In genomic region chr11:65131417-65131776, GRCh38 we compare ENCODE assay signal across 21 cellular contexts. TPM values are rescaled to one million over a fixed set of nuclear protein-coding genes. Genes with fewer than 3 reads are reported as not detected.
DNase-seq lines count a peak whose midpoint lies in the region; ATAC-seq and TF ChIP-seq lines count a peak whose summit lies in the region.
"Had no signal": no experiment of that assay in that cellular context is flagged by ENCODE, and none has a peak within 500 bp of the region (broad histone marks: within the 10 kb centered on the region; RNA-seq: fewer than 3 reads in every experiment).

No MANE protein-coding gene starts in this region.

- TF ChIP-seq POLR2A in GM18505 (IDR thresholded peaks at IDR 0.05; ENCODE audit: borderline replicate concordance, extremely low read depth, insufficient read depth, insufficient read length) = peak; percentile 40
- no peak for TF ChIP-seq POLR2A in spleen (IDR thresholded peaks at IDR 0.05)

- H3K36me3 Mint-ChIP-seq in activated T-cell treated with anti-CD3 and anti-CD28 coated beads, Interleukin-2, amount 50 U/mL, for 24 hours (ENCODE audit: low read depth) = peaks cover 90% of the 10 kb centered on the region
- H3K36me3 Mint-ChIP-seq in brain = peaks cover 23% of the 10 kb centered on the region

- H3K4me1 ChIP-seq in spleen = peaks cover 38 to 86% (median 58%) of the 10 kb centered on the region in 6 donors

- no peak overlapping the region for H3K4me3 Mint-ChIP-seq in activated T-cell treated with anti-CD3 and anti-CD28 coated beads, Interleukin-2, amount 50 U/mL, for 24 hours
- peak overlapping the region in 4 of 5 experiments; percentile 38 to 80 (median 48) for H3K4me3 Mint-ChIP-seq in brain
- H3K4me3 Mint-ChIP-seq: activated CD8-positive, alpha-beta T cell treated with anti-CD3 and anti-CD28 coated beads for 36 hours; WTC11 had no signal

- no peaks in the 10 kb centered on the region for H3K27me3 ChIP-seq in spleen (replicated peaks in 1 of 7)
- H3K27me3 ChIP-seq: dorsolateral prefrontal cortex had no signal

- peaks cover 30% of the 10 kb centered on the region for H3K4me1 Mint-ChIP-seq in activated T-cell treated with anti-CD3 and anti-CD28 coated beads, Interleukin-2, amount 50 U/mL, for 24 hours (ENCODE audit: low read depth)
- peaks cover 32% of the 10 kb centered on the region for H3K4me1 Mint-ChIP-seq in brain

- TF ChIP-seq CTCF in brain (conservative IDR thresholded peaks at IDR 0.05) (no peak), spleen (IDR thresholded peaks at IDR 0.05 in 8 of 11, conservative IDR thresholded peaks at IDR 0.05 in 3 of 11) (no peak)

- intact Hi-C loops in spleen (cut with DNase I; ENCODE audit: low total_unique reads) = no loop called here

- H3K9me3 Mint-ChIP-seq in activated T-cell treated with anti-CD3 and anti-CD28 coated beads, Interleukin-2, amount 50 U/mL, for 24 hours = no peaks in the 10 kb centered on the region
- H3K9me3 Mint-ChIP-seq in brain = no peaks in the 10 kb centered on the region
- H3K9me3 Mint-ChIP-seq: activated CD8-positive, alpha-beta T cell treated with anti-CD3 and anti-CD28 coated beads for 36 hours; activated T-helper 2 cell treated with anti-CD3 and anti-CD28 coated beads, Interferon-gamma antibody, Interleukin-2, Interleukin-4, amounts not matched to agents 10 μg/mL and 5 μg/mL and 100 μg/mL, durations not matched to agents 14 hours and 24 hours and 36 hours; WTC11 had no signal

- no peaks in the 10 kb centered on the region for H3K27me3 Mint-ChIP-seq in activated T-cell treated with anti-CD3 and anti-CD28 coated beads, Interleukin-2, amount 50 U/mL, for 24 hours
- peaks cover 11% of the 10 kb centered on the region for H3K27me3 Mint-ChIP-seq in brain
- H3K27me3 Mint-ChIP-seq: activated CD8-positive, alpha-beta T cell treated with anti-CD3 and anti-CD28 coated beads for 36 hours; progenitor cell of endocrine pancreas had no signal

- H3K4me3 ChIP-seq in spleen = peak overlapping the region in 4 of 8 donors; percentile 4 to 95 (median 84)
- H3K4me3 ChIP-seq: A549 had no signal

- peak overlapping the region; percentile 99 for H3K27ac Mint-ChIP-seq in activated T-cell treated with anti-CD3 and anti-CD28 coated beads, Interleukin-2, amount 50 U/mL, for 24 hours
- H3K27ac Mint-ChIP-seq in brain = peak overlapping the region in 3 of 5 experiments; percentile 35 to 100 (median 38)
- H3K27ac Mint-ChIP-seq: activated T-helper 2 cell treated with anti-CD3 and anti-CD28 coated beads, Interferon-gamma antibody, Interleukin-2, Interleukin-4, amounts not matched to agents 10 μg/mL and 5 μg/mL and 100 μg/mL, durations not matched to agents 14 hours and 24 hours and 36 hours; progenitor cell of endocrine pancreas; WTC11 had no signal

- DNase-seq in activated T-cell treated with anti-CD3 and anti-CD28 coated beads, Interleukin-2, amount 50 U/mL, for 24 hours = no peak
- no peak for DNase-seq in activated T-cell treated with anti-CD3 and anti-CD28 coated beads for 4 hours
- no peak for DNase-seq in spleen
- DNase-seq in T1000 (lab: John Stamatoyannopoulos, UW) = no peak
- no peak for DNase-seq in NCI-H1436 (lab: John Stamatoyannopoulos, UW)
- no peak for DNase-seq in NCI-H1417 treated with DMSO at 0.1 percent for 48 hours (lab: John Stamatoyannopoulos, UW)
- DNase-seq: activated CD8-positive, alpha-beta T cell treated with anti-CD3 and anti-CD28 coated beads for 36 hours; dorsolateral prefrontal cortex; foreskin melanocyte; NCI-H1092 treated with DMSO at 0.1 percent for 48 hours; NCI-H526 treated with DMSO at 0.1 percent for 48 hours; SIG-M5; stimulated activated CD4-positive, alpha-beta T cell treated with anti-CD3 and anti-CD28 coated beads, Interleukin-4, amount 100 ng/mL, for 1 hour had no signal

- WGBS in spleen, 5 donors = 50 to 88% (median 77%) methylated on average over 3 of the region's 3 CpGs

- ATAC-seq in GM18505 (IDR thresholded peaks at IDR 0.05; ENCODE audit: unreplicated experiment) = no peak
- ATAC-seq: A549; activated CD8-positive, alpha-beta T cell treated with anti-CD3 and anti-CD28 coated beads for 36 hours; WTC11 had no signal

- no peaks in the 10 kb centered on the region for H3K9me3 ChIP-seq in spleen
- H3K9me3 ChIP-seq: A549 had no signal

- H3K36me3 ChIP-seq in spleen = peaks cover 14 to 67% (median 64%) of the 10 kb centered on the region in 6 donors

- H3K27ac ChIP-seq in spleen = peak overlapping the region in 5 of 8 donors; percentile 9 to 100 (median 95)
- H3K27ac ChIP-seq: A549, C4-2B, KMS-11 had no signal

RNA-seq across cellular contexts. Expression of gene SYVN1, which starts 2.9 kb away (rescaled TPM):
- polyA plus RNA-seq in brain (ENCODE audit: insufficient read depth, low read depth, low replicate concordance) (35.4 TPM), spleen (10 to 100 TPM; 35.1 to 62.8 (median 53.6) TPM)
- 100 to 1,000 TPM in 5 of 7 donors, 10 to 100 TPM in 2; 90.9 to 152 (median 110) TPM for total RNA-seq in spleen

RNA-seq across cellular contexts. Expression of gene MRPL49, which starts 9.3 kb away (rescaled TPM):
- 101 TPM for polyA plus RNA-seq in brain (ENCODE audit: insufficient read depth, low read depth, low replicate concordance)
- 10 to 100 TPM; 31.9 to 51.2 (median 40.8) TPM for total RNA-seq in spleen
- polyA plus RNA-seq in spleen = 10 to 100 TPM; 20.0 to 42.4 (median 30.8) TPM

RNA-seq across cellular contexts. Expression of gene FAU, which starts 9.5 kb away (rescaled TPM):
- polyA plus RNA-seq in brain (ENCODE audit: insufficient read depth, low read depth, low replicate concordance) (1,714 TPM), spleen (1,000 to 10,000 TPM; 1,501 to 2,170 (median 2,090) TPM)
- total RNA-seq in spleen = 1,000 to 10,000 TPM in 1 of 7 donors, 100 to 1,000 TPM in 6; 528 to 1,008 (median 809) TPM

RNA-seq across cellular contexts. Expression of gene ZNHIT2, which starts 13.9 kb away (rescaled TPM):
- polyA plus RNA-seq in brain (ENCODE audit: insufficient read depth, low read depth, low replicate concordance) (14.0 TPM), spleen (10 to 100 TPM; 19.1 to 21.1 (median 19.2) TPM)
- 10 to 100 TPM in 4 of 7 donors, 1 to 10 TPM in 3; 7.9 to 16.4 (median 10.2) TPM for total RNA-seq in spleen

RNA-seq across cellular contexts. Expression of gene TM7SF2, which starts 19.7 kb away (rescaled TPM):
- polyA plus RNA-seq in brain (ENCODE audit: insufficient read depth, low read depth, low replicate concordance) (143 TPM), spleen (10 to 100 TPM; 14.1 to 16.9 (median 14.5) TPM)
- total RNA-seq in spleen = 10 to 100 TPM in 6 of 7 donors, 1 to 10 TPM in 1; 8.9 to 29.7 (median 13.9) TPM
